Comparison of ENCODE assay signal across 9 cellular contexts in genomic region chr3:20043825-20044224, GRCh38. TPM values are rescaled to one million over a fixed set of nuclear protein-coding genes. Genes with fewer than 3 reads are reported as not detected.
A peak's percentile ranks its signal among the peaks of the same experiment; 100 is the strongest.
DNase-seq lines count a peak whose midpoint lies in the region; ATAC-seq and TF ChIP-seq lines count a peak whose summit lies in the region.
"Had no signal": no experiment of that assay in that cellular context is flagged by ENCODE, and none has a peak within 500 bp of the region (broad histone marks: within the 10 kb centered on the region; RNA-seq: fewer than 3 reads in every experiment).

No MANE protein-coding gene starts in this region.

- H3K27ac Mint-ChIP-seq in stimulated activated naive CD8-positive, alpha-beta T cell treated with anti-CD3 and anti-CD28 coated beads, Interleukin-15, Interleukin-2, amounts not matched to agents 100 ng/mL and 50 ng/mL, for 24 hours, result peak overlapping the region; percentile 83
- H3K27ac Mint-ChIP-seq in naive thymus-derived CD8-positive, alpha-beta T cell, result peak overlapping the region; percentile 93 to 97 (median 95)
- no peak overlapping the region for H3K27ac Mint-ChIP-seq in WTC11

- no peaks in the 10 kb centered on the region for H3K9me3 Mint-ChIP-seq in stimulated activated naive CD8-positive, alpha-beta T cell treated with anti-CD3 and anti-CD28 coated beads, Interleukin-15, Interleukin-2, amounts not matched to agents 100 ng/mL and 50 ng/mL, for 24 hours
- no peaks in the 10 kb centered on the region for H3K9me3 Mint-ChIP-seq in naive thymus-derived CD8-positive, alpha-beta T cell
- H3K9me3 Mint-ChIP-seq in WTC11, result no peaks in the 10 kb centered on the region

- POLR2A ChIA-PET in naive thymus-derived CD8-positive, alpha-beta T cell (lab: Charles Lee), result interaction anchor here (0.9 to 1.8 kb wide), 2 partner anchors 98 to 142 kb away, joined by 3 to 11 read pairs; partner anchors contain the start of gene SGO1
- POLR2A ChIA-PET in WTC11 (lab: Charles Lee), result interaction anchor here (0.7 kb wide), 1 partner anchor 18 kb away, joined by 3 read pairs; no protein-coding TSS in a partner anchor

- ATAC-seq in stimulated activated naive CD8-positive, alpha-beta T cell treated with anti-CD3 and anti-CD28 coated beads, Interleukin-15, Interleukin-2, amounts not matched to agents 100 U/mL and 50 U/mL, for 24 hours, result no peak
- no peak for ATAC-seq in naive thymus-derived CD8-positive, alpha-beta T cell
- ATAC-seq in WTC11, result no peak

- no peak for TF ChIP-seq CTCF in WTC11 (IDR thresholded peaks at IDR 0.05)

- DNase-seq in stimulated activated naive CD8-positive, alpha-beta T cell treated with anti-CD3 and anti-CD28 coated beads, Interleukin-15, Interleukin-2, amounts not matched to agents 100 U/mL and 50 U/mL, for 24 hours, result no peak
- DNase-seq in caudate nucleus (lab: John Stamatoyannopoulos, UW), result no peak
- peak in 2 of 10 donors; percentile 36 for DNase-seq in naive thymus-derived CD8-positive, alpha-beta T cell
- no peak for DNase-seq in WTC11 (ENCODE audit: low spot score)
- DNase-seq in glomerular visceral epithelial cell (ENCODE audit: extremely low spot score), result no peak
- no peak for DNase-seq in NCI-H1092 treated with DMSO at 0.1 percent for 48 hours (lab: John Stamatoyannopoulos, UW)
- DNase-seq in stimulated activated CD4-positive, alpha-beta T cell treated with anti-CD3 and anti-CD28 coated beads, Interleukin-12 subunit alpha, Interleukin-12 subunit beta, amount 100 ng/mL, for 4 hours, result no peak
- DNase-seq: SIG-M5 had no signal

- CTCF ChIA-PET in WTC11 (lab: Charles Lee), result no interaction called here

- peak overlapping the region; percentile 84 for H3K4me3 Mint-ChIP-seq in stimulated activated naive CD8-positive, alpha-beta T cell treated with anti-CD3 and anti-CD28 coated beads, Interleukin-15, Interleukin-2, amounts not matched to agents 100 ng/mL and 50 ng/mL, for 24 hours
- H3K4me3 Mint-ChIP-seq in naive thymus-derived CD8-positive, alpha-beta T cell, result peak overlapping the region; percentile 86 to 99 (median 96)
- no peak overlapping the region for H3K4me3 Mint-ChIP-seq in WTC11

- H3K36me3 Mint-ChIP-seq in stimulated activated naive CD8-positive, alpha-beta T cell treated with anti-CD3 and anti-CD28 coated beads, Interleukin-15, Interleukin-2, amounts not matched to agents 100 ng/mL and 50 ng/mL, for 24 hours (ENCODE audit: low read depth), result no peaks in the 10 kb centered on the region
- H3K36me3 Mint-ChIP-seq in naive thymus-derived CD8-positive, alpha-beta T cell, result peaks cover 0 to 3% (median 2%) of the 10 kb centered on the region in 3 donors
- H3K36me3 Mint-ChIP-seq in WTC11, result no peaks in the 10 kb centered on the region

- H3K4me1 Mint-ChIP-seq in stimulated activated naive CD8-positive, alpha-beta T cell treated with anti-CD3 and anti-CD28 coated beads, Interleukin-15, Interleukin-2, amounts not matched to agents 100 ng/mL and 50 ng/mL, for 24 hours (ENCODE audit: low read depth), result peaks cover 74% of the 10 kb centered on the region
- peaks cover 28 to 77% (median 68%) of the 10 kb centered on the region in 4 donors for H3K4me1 Mint-ChIP-seq in naive thymus-derived CD8-positive, alpha-beta T cell
- peaks cover 11% of the 10 kb centered on the region for H3K4me1 Mint-ChIP-seq in WTC11

- H3K27ac ChIP-seq in caudate nucleus (ENCODE audit: low read depth, low read length), result peak overlapping the region; percentile 61

- no peaks in the 10 kb centered on the region for H3K27me3 Mint-ChIP-seq in stimulated activated naive CD8-positive, alpha-beta T cell treated with anti-CD3 and anti-CD28 coated beads, Interleukin-15, Interleukin-2, amounts not matched to agents 100 ng/mL and 50 ng/mL, for 24 hours
- H3K27me3 Mint-ChIP-seq in naive thymus-derived CD8-positive, alpha-beta T cell, result no peaks in the 10 kb centered on the region
- H3K27me3 Mint-ChIP-seq in WTC11 (ENCODE audit: low read depth), result peaks cover 11% of the 10 kb centered on the region

TF ChIP-seq in WTC11, 78 proteins besides CTCF, POLR2A, EP300 and RAD21:
- TF ChIP-seq FOXP4 (CRISPR knock-in tag; IDR thresholded peaks at IDR 0.05) (no peak), ZNF425 (CRISPR knock-in tag; conservative IDR thresholded peaks at IDR 0.05) (no peak), AFF4 (CRISPR knock-in tag; IDR thresholded peaks at IDR 0.05; ENCODE audit: borderline replicate concordance) (no peak), RORB (CRISPR knock-in tag; IDR thresholded peaks at IDR 0.05) (no peak), TCF7 (CRISPR knock-in tag; IDR thresholded peaks at IDR 0.05; ENCODE audit: low read depth) (no peak), ZMAT4 (CRISPR knock-in tag; IDR thresholded peaks at IDR 0.05) (no peak), IRF1 (CRISPR knock-in tag; IDR thresholded peaks at IDR 0.05) (no peak)

RNA-seq across cellular contexts. Expression of gene KAT2B, which starts 3.6 kb away (rescaled TPM):
- total RNA-seq in naive thymus-derived CD8-positive, alpha-beta T cell, result 10 to 100 TPM; 52.0 to 60.2 TPM
- 1 to 10 TPM; 2.9 to 5.9 (median 2.9) TPM for polyA plus RNA-seq in naive thymus-derived CD8-positive, alpha-beta T cell
- 1.4 to 2.7 TPM (median 2.0 TPM) in 3 replicates for total RNA-seq in WTC11 (2021)

RNA-seq across cellular contexts. Expression of gene PP2D1, which starts 31.8 kb away (rescaled TPM):
- not detected for total RNA-seq in naive thymus-derived CD8-positive, alpha-beta T cell
- under 1 TPM; 0.33 to 0.98 (median 0.34) TPM for polyA plus RNA-seq in naive thymus-derived CD8-positive, alpha-beta T cell
- not detected in 3 replicates for total RNA-seq in WTC11 (2021)

Comparison
In these comparisons a context has a peak if more than half of its experiments do, and no peak if none do; other contexts are left out.
1. RNA of gene KAT2B, which starts 3.6 kb away (total RNA-seq): 52.0 to 60.2 TPM in naive thymus-derived CD8-positive, alpha-beta T cell; 1.4 to 2.7 TPM in WTC11; every median in the first group is over 10 times any median in the second.